In genomic region chr20:62387219-62387913, GRCh38 we compare ENCODE assay signal across 8 cellular contexts. TPM values are rescaled to one million over a fixed set of nuclear protein-coding genes. Genes with fewer than 3 reads are reported as not detected.
DNase-seq lines count a peak whose midpoint lies in the region; ATAC-seq and TF ChIP-seq lines count a peak whose summit lies in the region.

No MANE protein-coding gene starts in this region.

- WGBS in HUES64, result 4% methylated on average over 47 of the region's 47 CpGs

- TF ChIP-seq CTCF in BJ (IDR thresholded peaks at IDR 0.05; ENCODE audit: insufficient read depth, low read depth, low read length) (no peak), choroid plexus epithelial cell (conservative IDR thresholded peaks at IDR 0.05; ENCODE audit: low read depth, low read length) (no peak)

- peak overlapping the region; percentile 100 for H3K4me3 ChIP-seq in BJ (ENCODE audit: low read depth, low read length)
- peak overlapping the region; percentile 99 for H3K4me3 ChIP-seq in HUES64 (ENCODE audit: low read length)
- H3K4me3 ChIP-seq in choroid plexus epithelial cell (ENCODE audit: low read depth, low read length), result peak overlapping the region; percentile 79

- H3K9me3 ChIP-seq in HUES64 (ENCODE audit: insufficient read depth, low read depth, low read length), result no peaks in the 10 kb centered on the region

- CTCF ChIA-PET in BJ (lab: Yijun Ruan, JAX), result interaction anchor here (0.7 to 4.3 kb wide), 4 partner anchors 12 to 86 kb away, joined by 3 to 24 read pairs (median 7); partner anchors contain the start of gene ADRM1

- ATAC-seq in natural killer cell treated with Interleukin-12 subunit alpha and Interleukin-12 subunit beta and Interleukin-15 and Interleukin-18, amount 100 ng/mL, for 72 hours, result no peak
- no peak for ATAC-seq in GM21423 (IDR thresholded peaks at IDR 0.05; ENCODE audit: unreplicated experiment)
- ATAC-seq in HG03460 (IDR thresholded peaks at IDR 0.05; ENCODE audit: unreplicated experiment), result no peak
- no peak for ATAC-seq in GM21717 (IDR thresholded peaks at IDR 0.05; ENCODE audit: unreplicated experiment)
- ATAC-seq in HG03378 (IDR thresholded peaks at IDR 0.05; ENCODE audit: unreplicated experiment), result no peak

- H3K27me3 ChIP-seq in BJ (ENCODE audit: control insufficient read depth, insufficient read depth, low read length) (no peaks in the 10 kb centered on the region), HUES64 (ENCODE audit: insufficient read depth, low read length) (no peaks in the 10 kb centered on the region)

- peak overlapping the region; percentile 98 for H3K9ac ChIP-seq in HUES64 (ENCODE audit: low read depth, low read length)

- H3K27ac ChIP-seq in HUES64 (ENCODE audit: low read depth, low read length), result peak overlapping the region; percentile 76

- no peaks in the 10 kb centered on the region for H3K27me3 Mint-ChIP-seq in natural killer cell treated with Interleukin-12 subunit alpha and Interleukin-12 subunit beta and Interleukin-15 and Interleukin-18, amount 100 ng/mL, for 72 hours

- H3K4me1 Mint-ChIP-seq in natural killer cell treated with Interleukin-12 subunit alpha and Interleukin-12 subunit beta and Interleukin-15 and Interleukin-18, amount 100 ng/mL, for 72 hours (ENCODE audit: low read depth in 2 of 2), result peaks cover 42 to 49% of the 10 kb centered on the region in 2 donors

- peaks cover 19% of the 10 kb centered on the region for H3K36me3 Mint-ChIP-seq in natural killer cell treated with Interleukin-12 subunit alpha and Interleukin-12 subunit beta and Interleukin-15 and Interleukin-18, amount 100 ng/mL, for 72 hours

- no peak for DNase-seq in BJ (ENCODE audit: low read depth)
- DNase-seq in choroid plexus epithelial cell (ENCODE audit: low read depth), result no peak
- no peak for DNase-seq in natural killer cell treated with Interleukin-12 subunit alpha and Interleukin-12 subunit beta and Interleukin-15 and Interleukin-18, amount 100 ng/mL, for 72 hours (ENCODE audit: low spot score)

- peaks cover 22% of the 10 kb centered on the region for H3K36me3 ChIP-seq in BJ (ENCODE audit: control insufficient read depth, insufficient read depth, low read length)
- peaks cover 35% of the 10 kb centered on the region for H3K36me3 ChIP-seq in HUES64 (ENCODE audit: insufficient read depth, low read length)

- H3K4me3 Mint-ChIP-seq in natural killer cell treated with Interleukin-12 subunit alpha and Interleukin-12 subunit beta and Interleukin-15 and Interleukin-18, amount 100 ng/mL, for 72 hours, result peak overlapping the region; percentile 93

- POLR2A ChIA-PET in BJ (lab: Charles Lee), result interaction anchor here (0.6 kb wide), 1 partner anchor 81 kb away, joined by 9 read pairs; no protein-coding TSS in a partner anchor

- no peaks in the 10 kb centered on the region for H3K9me3 Mint-ChIP-seq in natural killer cell treated with Interleukin-12 subunit alpha and Interleukin-12 subunit beta and Interleukin-15 and Interleukin-18, amount 100 ng/mL, for 72 hours

- peaks cover 10% of the 10 kb centered on the region; the same call in 1 of the 2 replicates for H3K4me1 ChIP-seq in HUES64 (ENCODE audit: insufficient read depth, low read length)

- H3K27ac Mint-ChIP-seq in natural killer cell treated with Interleukin-12 subunit alpha and Interleukin-12 subunit beta and Interleukin-15 and Interleukin-18, amount 100 ng/mL, for 72 hours, result peak overlapping the region; percentile 77 to 88

RNA-seq across cellular contexts. Expression of gene RPS21, which starts 0.5 kb away (rescaled TPM):
- 3,553 and 3,818 TPM in 2 replicates for polyA plus RNA-seq in BJ (2011; rRNA removed)
- polyA minus RNA-seq in BJ (2011; rRNA and poly(A)+ RNA removed), result 619 and 903 TPM in 2 replicates
- polyA plus RNA-seq in HUES64 (2013, experiment 1 of 2), result 1,380 TPM
- 1,333 TPM for polyA plus RNA-seq in HUES64 (2013, experiment 2 of 2)
- total RNA-seq in natural killer cell treated with Interleukin-12 subunit alpha and Interleukin-12 subunit beta and Interleukin-15 and Interleukin-18, amount 100 ng/mL, for 72 hours, result 1,000 to 10,000 TPM; 1,109 to 1,318 TPM

RNA-seq across cellular contexts. Expression of gene CABLES2, which starts 19.7 kb away (rescaled TPM):
- 3.6 and 4.8 TPM in 2 replicates for polyA plus RNA-seq in BJ (2011; rRNA removed)
- polyA minus RNA-seq in BJ (2011; rRNA and poly(A)+ RNA removed), result 4.2 and 5.3 TPM in 2 replicates
- 8.8 TPM for polyA plus RNA-seq in HUES64 (2013, experiment 1 of 2)
- 9.9 TPM for polyA plus RNA-seq in HUES64 (2013, experiment 2 of 2)
- total RNA-seq in natural killer cell treated with Interleukin-12 subunit alpha and Interleukin-12 subunit beta and Interleukin-15 and Interleukin-18, amount 100 ng/mL, for 72 hours, result 1 to 10 TPM; 9.4 to 9.5 TPM

RNA-seq across cellular contexts. Expression of gene LAMA5, which starts 20.3 kb away (rescaled TPM):
- 0.82 and 1.1 TPM in 2 replicates for polyA plus RNA-seq in BJ (2011; rRNA removed)
- 0.72 and 2.9 TPM in 2 replicates for polyA minus RNA-seq in BJ (2011; rRNA and poly(A)+ RNA removed)
- polyA plus RNA-seq in HUES64 (2013, experiment 1 of 2), result 53.2 TPM
- polyA plus RNA-seq in HUES64 (2013, experiment 2 of 2), result 64.5 TPM
- 1 to 10 TPM; 1.5 to 1.9 TPM for total RNA-seq in natural killer cell treated with Interleukin-12 subunit alpha and Interleukin-12 subunit beta and Interleukin-15 and Interleukin-18, amount 100 ng/mL, for 72 hours

RNA-seq across cellular contexts. Expression of gene RBBP8NL, which starts 40.0 kb away (rescaled TPM):
- polyA plus RNA-seq in BJ (2011; rRNA removed), result not detected in 2 replicates
- not detected in 2 replicates for polyA minus RNA-seq in BJ (2011; rRNA and poly(A)+ RNA removed)
- polyA plus RNA-seq in HUES64 (2013, experiment 1 of 2), result 0.10 TPM
- 0.25 TPM for polyA plus RNA-seq in HUES64 (2013, experiment 2 of 2)
- not detected for total RNA-seq in natural killer cell treated with Interleukin-12 subunit alpha and Interleukin-12 subunit beta and Interleukin-15 and Interleukin-18, amount 100 ng/mL, for 72 hours
